Comparison of ENCODE assay signal across 16 cellular contexts in the genomic region with DNA sequence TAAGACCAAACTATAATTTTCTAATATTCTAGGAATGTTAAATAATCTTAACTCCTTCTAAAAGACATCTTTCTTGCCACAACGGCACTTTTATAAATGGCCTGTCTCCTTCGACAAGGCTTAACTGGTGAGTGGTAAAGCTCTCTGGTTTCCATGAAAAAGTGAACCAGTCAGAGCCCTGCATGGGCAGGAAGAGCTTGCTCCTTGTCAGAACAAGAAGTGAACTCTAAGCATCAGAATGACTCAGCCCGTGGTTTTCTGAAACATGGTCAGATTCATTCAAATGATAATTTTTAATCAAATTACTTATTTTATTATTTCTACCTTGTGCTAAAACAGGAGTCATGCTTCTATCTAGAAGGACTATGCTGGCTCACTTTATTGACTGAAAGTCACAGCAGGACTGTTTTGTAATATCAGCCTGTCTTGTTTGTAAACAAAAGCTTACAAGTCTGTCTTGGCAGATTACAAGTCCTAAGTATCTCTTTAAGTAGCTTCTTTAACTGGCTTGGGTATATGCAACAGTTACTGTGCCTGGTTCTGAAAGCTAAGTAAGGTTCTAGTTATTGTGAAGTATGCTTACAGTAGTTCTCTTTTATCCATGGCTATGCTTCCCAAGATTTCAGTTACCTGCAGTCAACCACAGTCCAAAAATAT.
A peak's percentile ranks its signal among the peaks of the same experiment; 100 is the strongest.
DNase-seq lines count a peak whose midpoint lies in the region; ATAC-seq, FAIRE-seq and TF ChIP-seq lines count a peak whose summit lies in the region.
"Had no signal": no experiment of that assay in that cellular context is flagged by ENCODE, and none has a peak within 500 bp of the region (broad histone marks: within the 10 kb centered on the region; RNA-seq: fewer than 3 reads in every experiment).

No MANE protein-coding gene starts in this region.

- no peaks in the 10 kb centered on the region for H4K20me1 ChIP-seq in astrocyte (ENCODE audit: insufficient read depth, low read length)

- H3K9ac ChIP-seq in astrocyte (ENCODE audit: low read length) = no peak overlapping the region
- H3K9ac ChIP-seq: neural progenitor cell had no signal

- no peak for FAIRE-seq in astrocyte (lab: Jason Lieb, UNC)
- FAIRE-seq: endometrium had no signal

- H3K27ac Mint-ChIP-seq in activated CD4-positive, alpha-beta T cell treated with anti-CD3 and anti-CD28 coated beads for 36 hours = no peak overlapping the region
- peak overlapping the region; percentile 9 for H3K27ac Mint-ChIP-seq in astrocyte (ENCODE audit: unreplicated experiment)
- H3K27ac Mint-ChIP-seq: brain, neural progenitor cell had no signal

- POLR2A ChIA-PET in activated CD4-positive, alpha-beta T cell treated with anti-CD3 and anti-CD28 coated beads for 36 hours (lab: Charles Lee) = no interaction called here

- no peak overlapping the region for H3K27ac ChIP-seq in astrocyte (ENCODE audit: low read depth, low read length)
- H3K27ac ChIP-seq: neural progenitor cell, upper lobe of left lung had no signal

- CTCF ChIA-PET in activated CD4-positive, alpha-beta T cell treated with anti-CD3 and anti-CD28 coated beads for 36 hours (lab: Charles Lee) = interaction anchor here (1.0 to 1.8 kb wide), 2 partner anchors 16 kb away, joined by 3 to 9 read pairs; no protein-coding TSS in a partner anchor

- peaks cover 15% of the 10 kb centered on the region for H3K27me3 Mint-ChIP-seq in activated CD4-positive, alpha-beta T cell treated with anti-CD3 and anti-CD28 coated beads for 36 hours
- peaks cover 3% of the 10 kb centered on the region for H3K27me3 Mint-ChIP-seq in astrocyte (ENCODE audit: low read depth, unreplicated experiment)
- H3K27me3 Mint-ChIP-seq: brain had no signal

- H2AFZ ChIP-seq in astrocyte (ENCODE audit: low read depth, low read length) = no peak overlapping the region
- H2AFZ ChIP-seq: neural progenitor cell had no signal

- no peaks in the 10 kb centered on the region for H3K27me3 ChIP-seq in astrocyte (ENCODE audit: insufficient read depth, low read length)
- H3K27me3 ChIP-seq: neural progenitor cell, upper lobe of left lung had no signal

- DNase-seq in activated CD4-positive, alpha-beta T cell treated with anti-CD3 and anti-CD28 coated beads for 36 hours = peak; percentile 25
- DNase-seq in activated CD4-positive, alpha-beta T cell treated with anti-CD3 and anti-CD28 coated beads for 4 hours = no peak
- DNase-seq in astrocyte (ENCODE audit: low read depth) = no peak
- peak; percentile 5 for DNase-seq in renal cortical epithelial cell (ENCODE audit: low read depth)
- DNase-seq in NCI-H2227 treated with DMSO at 0.1 percent for 48 hours (lab: John Stamatoyannopoulos, UW) = no peak
- DNase-seq in NCI-H1105 treated with DMSO at 0.1 percent for 48 hours (lab: John Stamatoyannopoulos, UW) = no peak
- DNase-seq: 8988T, Caco-2, H7, NCI-H510A, upper lobe of left lung had no signal

- H3K4me2 ChIP-seq in astrocyte (ENCODE audit: low read length) = no peak overlapping the region
- H3K4me2 ChIP-seq: neural progenitor cell had no signal

- H3K9me3 ChIP-seq in astrocyte (ENCODE audit: insufficient read depth, low read depth, low read length) = no peaks in the 10 kb centered on the region
- H3K9me3 ChIP-seq: upper lobe of left lung had no signal

- H3K4me3 Mint-ChIP-seq in activated CD4-positive, alpha-beta T cell treated with anti-CD3 and anti-CD28 coated beads for 36 hours = no peak overlapping the region
- H3K4me3 Mint-ChIP-seq in astrocyte (ENCODE audit: unreplicated experiment) = no peak overlapping the region
- H3K4me3 Mint-ChIP-seq: brain, neural progenitor cell had no signal

- no peak for TF ChIP-seq CTCF in astrocyte (IDR thresholded peaks at IDR 0.05; ENCODE audit: insufficient read depth, low read depth, low read length)

- H3K36me3 ChIP-seq in astrocyte (ENCODE audit: insufficient read depth, low read length) = no peaks in the 10 kb centered on the region
- H3K36me3 ChIP-seq: neural progenitor cell, upper lobe of left lung had no signal

- no peaks in the 10 kb centered on the region for H3K79me2 ChIP-seq in astrocyte (ENCODE audit: insufficient read depth, low read length)

- no peaks in the 10 kb centered on the region for H3K36me3 Mint-ChIP-seq in activated CD4-positive, alpha-beta T cell treated with anti-CD3 and anti-CD28 coated beads for 36 hours (ENCODE audit: low read depth)
- no peaks in the 10 kb centered on the region for H3K36me3 Mint-ChIP-seq in astrocyte (ENCODE audit: low read depth, unreplicated experiment)

- intact Hi-C loops in activated CD4-positive, alpha-beta T cell treated with anti-CD3 and anti-CD28 coated beads for 36 hours (cut with DNase I, micrococcal nuclease) = loop anchor here in 1 of 2 experiments (5.0 kb wide), 1 partner anchor 51 kb away; no protein-coding TSS in a partner anchor

- peak; percentile 64 for ATAC-seq in activated CD4-positive, alpha-beta T cell treated with anti-CD3 and anti-CD28 coated beads for 36 hours
- ATAC-seq in HG03565 (IDR thresholded peaks at IDR 0.05; ENCODE audit: unreplicated experiment) = peak; percentile 45
- no peak for ATAC-seq in HG02763 (IDR thresholded peaks at IDR 0.05; ENCODE audit: unreplicated experiment)

- no peak overlapping the region for H3K4me3 ChIP-seq in astrocyte (ENCODE audit: insufficient read depth, low read depth, low read length)
- H3K4me3 ChIP-seq: neural progenitor cell, upper lobe of left lung had no signal

- no peaks in the 10 kb centered on the region for H3K4me1 ChIP-seq in astrocyte (ENCODE audit: insufficient read depth, low read length)
- H3K4me1 ChIP-seq: Caco-2, neural progenitor cell, upper lobe of left lung had no signal

- H3K4me1 Mint-ChIP-seq in activated CD4-positive, alpha-beta T cell treated with anti-CD3 and anti-CD28 coated beads for 36 hours = no peaks in the 10 kb centered on the region
- peaks cover 7% of the 10 kb centered on the region for H3K4me1 Mint-ChIP-seq in astrocyte (ENCODE audit: low read depth, unreplicated experiment)
- H3K4me1 Mint-ChIP-seq: brain, neural progenitor cell had no signal

- peaks cover 6% of the 10 kb centered on the region for H3K9me3 Mint-ChIP-seq in activated CD4-positive, alpha-beta T cell treated with anti-CD3 and anti-CD28 coated beads for 36 hours (ENCODE audit: low read depth)
- peaks cover 2% of the 10 kb centered on the region for H3K9me3 Mint-ChIP-seq in astrocyte (ENCODE audit: unreplicated experiment)
- H3K9me3 Mint-ChIP-seq: neural progenitor cell had no signal

Comparison
In these comparisons a context has a peak if more than half of its experiments do, and no peak if none do; other contexts are left out.
1. DNase-seq: peak in activated CD4-positive, alpha-beta T cell treated with anti-CD3 and anti-CD28 coated beads for 36 hours (single experiment) and renal cortical epithelial cell (single experiment); none in activated CD4-positive, alpha-beta T cell treated with anti-CD3 and anti-CD28 coated beads for 4 hours (0 of 2), astrocyte (single experiment), NCI-H2227 treated with DMSO at 0.1 percent for 48 hours (single experiment) and NCI-H1105 treated with DMSO at 0.1 percent for 48 hours (single experiment).